ENCODE assay signal across 9 cellular contexts in the genomic region with DNA sequence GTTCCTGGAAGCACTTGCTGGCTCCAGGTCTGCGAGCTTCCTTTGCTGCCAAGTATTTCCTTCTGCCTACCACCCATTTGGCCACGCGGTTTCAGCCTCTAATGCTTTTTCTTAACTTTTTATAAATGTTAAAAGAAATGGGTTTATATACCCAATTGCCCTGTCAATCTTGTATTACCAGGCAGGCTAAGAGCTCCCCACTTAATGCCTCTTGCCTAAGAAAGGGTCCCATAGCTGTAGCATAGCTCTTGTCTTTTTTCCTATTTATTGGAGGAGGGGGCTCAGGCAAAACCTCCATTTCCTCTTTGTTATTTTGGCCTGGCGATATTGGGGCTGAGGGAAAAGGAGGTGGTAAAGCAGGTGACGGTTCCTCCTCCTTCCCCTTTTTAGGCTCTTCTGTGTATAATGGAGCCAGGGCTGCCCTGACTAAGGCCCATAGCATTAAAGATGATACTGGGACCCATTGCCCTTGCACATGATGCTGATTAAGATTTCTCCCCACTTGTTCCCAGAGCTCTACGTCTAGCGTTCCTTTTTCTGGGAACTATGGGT. TPM values are rescaled to one million over a fixed set of nuclear protein-coding genes. Genes with fewer than 3 reads are reported as not detected.
DNase-seq lines count a peak whose midpoint lies in the region; TF ChIP-seq lines count a peak whose summit lies in the region.
"Had no signal": no experiment of that assay in that cellular context is flagged by ENCODE, and none has a peak within 500 bp of the region (broad histone marks: within the 10 kb centered on the region; RNA-seq: fewer than 3 reads in every experiment).

No MANE protein-coding gene starts in this region.

- H3K27me3 Mint-ChIP-seq in activated naive CD4-positive, alpha-beta T cell treated with anti-CD3 and anti-CD28 coated beads for 36 hours (ENCODE audit: low read depth): no peaks in the 10 kb centered on the region

- H3K27ac Mint-ChIP-seq in activated naive CD4-positive, alpha-beta T cell treated with anti-CD3 and anti-CD28 coated beads for 36 hours: no peak overlapping the region

- H3K36me3 ChIP-seq in PC-9 (ENCODE audit: low read depth) (no peaks in the 10 kb centered on the region), suprapubic skin (no peaks in the 10 kb centered on the region)

- TF ChIP-seq POLR2A in suprapubic skin (IDR thresholded peaks at IDR 0.05): no peak

- peak overlapping the region; percentile 49; the same call in 1 of the 2 replicates for H3K4me3 ChIP-seq in PC-9
- peak overlapping the region; percentile 10 for H3K4me3 ChIP-seq in fibroblast of pulmonary artery (replicated peaks; ENCODE audit: low read depth, low read length)
- peak overlapping the region; percentile 37 for H3K4me3 ChIP-seq in suprapubic skin

- peak overlapping the region; percentile 60 for H3K4me3 Mint-ChIP-seq in activated naive CD4-positive, alpha-beta T cell treated with anti-CD3 and anti-CD28 coated beads for 36 hours

- H3K27me3 ChIP-seq in PC-9 (ENCODE audit: insufficient read depth, low read depth) (no peaks in the 10 kb centered on the region), suprapubic skin (no peaks in the 10 kb centered on the region)

- no peak for DNase-seq in activated naive CD4-positive, alpha-beta T cell treated with anti-CD3 and anti-CD28 coated beads for 36 hours
- no peak for DNase-seq in activated naive CD4-positive, alpha-beta T cell treated with anti-CD3 and anti-CD28 coated beads, Interleukin-2, amount 50 U/mL, for 16 hours
- DNase-seq in PC-9 (no peak), fibroblast of pulmonary artery (ENCODE audit: low read depth) (no peak), suprapubic skin (ENCODE audit: low spot score in 2 of 2) (peak in 1 of 2 donors; percentile 31), NCI-H2107 (lab: John Stamatoyannopoulos, UW) (no peak), posterior vena cava (ENCODE audit: low spot score) (no peak)
- no peak for DNase-seq in stimulated activated naive CD4-positive, alpha-beta T cell treated with Interleukin-2 at 50 U/mL for 16 hours (lab: John Stamatoyannopoulos, UW)
- DNase-seq: Caco-2 had no signal

- H4K20me1 ChIP-seq in PC-9 (ENCODE audit: insufficient read depth): no peaks in the 10 kb centered on the region

- peak overlapping the region; percentile 80; the same call in 1 of the 2 replicates for H2AFZ ChIP-seq in PC-9

- H3F3A ChIP-seq in PC-9 (ENCODE audit: insufficient read depth, low read depth): no peaks in the 10 kb centered on the region

- no TSS peak for BruUV-seq in PC-9 (replicated peaks; lab: Mats Ljungman, UMichigan)

- no peak for TF ChIP-seq CTCF in PC-9 (conservative IDR thresholded peaks at IDR 0.05)
- no peak for TF ChIP-seq CTCF in fibroblast of pulmonary artery (IDR thresholded peaks at IDR 0.05; ENCODE audit: low read length, missing control alignments)
- no peak for TF ChIP-seq CTCF in suprapubic skin (IDR thresholded peaks at IDR 0.05)

- H3K4me2 ChIP-seq in PC-9: peak overlapping the region; percentile 80

- no peaks in the 10 kb centered on the region for H3K9me3 Mint-ChIP-seq in activated naive CD4-positive, alpha-beta T cell treated with anti-CD3 and anti-CD28 coated beads for 36 hours

- peaks cover 5% of the 10 kb centered on the region; the same call in 1 of the 2 replicates for H3K9me3 ChIP-seq in PC-9 (ENCODE audit: insufficient read depth, low read depth)
- no peaks in the 10 kb centered on the region for H3K9me3 ChIP-seq in suprapubic skin

- intact Hi-C loops in activated naive CD4-positive, alpha-beta T cell treated with anti-CD3 and anti-CD28 coated beads for 36 hours (cut with micrococcal nuclease): loop anchor here (1.0 to 2.0 kb wide), 2 partner anchors 21 to 36 kb away; partner anchors contain the start of genes ACTR6 and BLTP3B
- intact Hi-C loops in PC-9 (cut with micrococcal nuclease; ENCODE audit: unreplicated experiment): no loop called here
- intact Hi-C loops in posterior vena cava (cut with DNase I): no loop called here

- CTCF ChIA-PET in activated naive CD4-positive, alpha-beta T cell treated with anti-CD3 and anti-CD28 coated beads for 36 hours (lab: Charles Lee): interaction anchor here (1.2 to 2.8 kb wide), 3 partner anchors 10 to 241 kb away, joined by 4 to 14 read pairs (median 5); no protein-coding TSS in a partner anchor
- CTCF ChIA-PET in PC-9 (lab: Charles Lee): interaction anchor here (0.6 to 0.7 kb wide), 3 partner anchors 9 to 69 kb away, joined by 3 read pairs; no protein-coding TSS in a partner anchor

- POLR2A ChIA-PET in PC-9 (lab: Charles Lee; ENCODE audit: unreplicated experiment): interaction anchor here (0.6 kb wide), 1 partner anchor 14 kb away, joined by 6 read pairs; no protein-coding TSS in a partner anchor

- WGBS in suprapubic skin: 49% methylated on average over 7 of the region's 7 CpGs

- peaks cover 6% of the 10 kb centered on the region for H3K4me1 Mint-ChIP-seq in activated naive CD4-positive, alpha-beta T cell treated with anti-CD3 and anti-CD28 coated beads for 36 hours (ENCODE audit: low read depth)

- H3K9me2 ChIP-seq in PC-9 (ENCODE audit: insufficient read depth): no peaks in the 10 kb centered on the region

- H3K36me3 Mint-ChIP-seq in activated naive CD4-positive, alpha-beta T cell treated with anti-CD3 and anti-CD28 coated beads for 36 hours (ENCODE audit: low read depth): no peaks in the 10 kb centered on the region

- H3K79me2 ChIP-seq in PC-9 (ENCODE audit: low read depth): no peaks in the 10 kb centered on the region

- H3K4me1 ChIP-seq in PC-9 (replicated peaks; ENCODE audit: insufficient read depth): peaks cover 18% of the 10 kb centered on the region
- peaks cover 15% of the 10 kb centered on the region for H3K4me1 ChIP-seq in suprapubic skin
- H3K4me1 ChIP-seq: Caco-2 had no signal

- TF ChIP-seq EP300 in suprapubic skin (IDR thresholded peaks at IDR 0.05): no peak

- H3K27ac ChIP-seq in PC-9 (no peak overlapping the region), suprapubic skin (no peak overlapping the region)

RNA-seq across cellular contexts. Expression of gene BLTP3B, which starts 21.6 kb away (rescaled TPM):
- total RNA-seq in activated naive CD4-positive, alpha-beta T cell treated with anti-CD3 and anti-CD28 coated beads for 36 hours: 10 to 100 TPM; 27.0 to 27.2 TPM
- total RNA-seq in PC-9 (2021): 15.2 and 19.8 TPM in 2 replicates
- total RNA-seq in suprapubic skin: 10 to 100 TPM; 18.6 to 27.3 (median 22.2) TPM
- total RNA-seq in posterior vena cava: 10 to 100 TPM; 45.0 to 88.6 TPM

RNA-seq across cellular contexts. Expression of gene ACTR6, which starts 36.4 kb away (rescaled TPM):
- total RNA-seq in activated naive CD4-positive, alpha-beta T cell treated with anti-CD3 and anti-CD28 coated beads for 36 hours: 10 to 100 TPM; 38.0 to 41.8 TPM
- total RNA-seq in PC-9 (2021) (22.4 and 26.9 TPM in 2 replicates), suprapubic skin (10 to 100 TPM; 10.6 to 36.6 (median 11.7) TPM), posterior vena cava (10 to 100 TPM; 26.5 to 32.8 TPM)
